In genomic region chr6:37483917-37484785, GRCh38 we compare ENCODE assay signal across 8 cellular contexts. TPM values are rescaled to one million over a fixed set of nuclear protein-coding genes. Genes with fewer than 3 reads are reported as not detected.
DNase-seq lines count a peak whose midpoint lies in the region; ATAC-seq and TF ChIP-seq lines count a peak whose summit lies in the region.

No MANE protein-coding gene starts in this region.

- no peaks in the 10 kb centered on the region for H3K9me3 ChIP-seq in colonic mucosa

- intact Hi-C loops in colonic mucosa (cut with DNase I), result loop anchor here (5.0 kb wide), 1 partner anchor 83 kb away; no protein-coding TSS in a partner anchor

- TF ChIP-seq CTCF in GM13977 (IDR thresholded peaks at IDR 0.05; ENCODE audit: extremely low read depth, insufficient read depth, missing control alignments) (peak; percentile 97), colonic mucosa (IDR thresholded peaks at IDR 0.05) (peak; percentile 67)

- ATAC-seq in memory B cell (ENCODE audit: low read depth), result peak; percentile 96
- no peak for ATAC-seq in HG02763 (IDR thresholded peaks at IDR 0.05; ENCODE audit: unreplicated experiment)

- in situ Hi-C loops in ACHN (cut with HindIII; ENCODE audit: low pct_ligation_motif_present, low pct_unique_long_range_greater_than_20kb, low sequenced_read_pairs) (no loop called here), GM13977 (cut with MboI; ENCODE audit: low pct_unique_long_range_greater_than_20kb, low sequenced_read_pairs, unreplicated experiment) (loop anchor here (10.0 kb wide), 1 partner anchor 211 kb away; the partner anchor contains the start of gene MDGA1)

- H3K36me3 ChIP-seq in colonic mucosa, result no peaks in the 10 kb centered on the region

- no peaks in the 10 kb centered on the region for H3K9me3 Mint-ChIP-seq in memory B cell

- DNase-seq in ACHN, result peak; percentile 48
- peak; percentile 84 for DNase-seq in GM13977 (ENCODE audit: low spot score)
- peak; percentile 16 for DNase-seq in NCI-H146 treated with DMSO at 0.1 percent for 48 hours (lab: John Stamatoyannopoulos, UW; ENCODE audit: unreplicated experiment)
- DNase-seq in activated CD4-positive, alpha-beta T cell treated with anti-CD3 and anti-CD28 coated beads, Interleukin-2, amount 50 U/mL, for 24 hours (ENCODE audit: low read depth in 1 of 2, low spot score in 1 of 2), result peak; percentile 68
- peak; percentile 51 for DNase-seq in colonic mucosa
- DNase-seq in memory B cell (ENCODE audit: low spot score in 2 of 2), result peak; percentile 80 to 85
- DNase-seq in stimulated activated CD8-positive, alpha-beta memory T cell treated with anti-CD3 and anti-CD28 coated beads, Interleukin-4, amount 100 ng/mL, for 48 hours, result peak; percentile 87

- no peak overlapping the region for H3K4me3 ChIP-seq in colonic mucosa

- no peaks in the 10 kb centered on the region for H3K4me1 ChIP-seq in colonic mucosa

- H3K27ac ChIP-seq in colonic mucosa, result no peak overlapping the region

- no peak overlapping the region for H3K27ac Mint-ChIP-seq in memory B cell

- peaks cover 12% of the 10 kb centered on the region for H3K36me3 Mint-ChIP-seq in memory B cell

- H3K27me3 Mint-ChIP-seq in memory B cell, result no peaks in the 10 kb centered on the region

- no peak overlapping the region for H3K9ac ChIP-seq in colonic mucosa (ENCODE audit: low read depth in 2 of 2, low read length in 2 of 2)

- no peak overlapping the region for H3K4me3 Mint-ChIP-seq in memory B cell

- H3K27me3 ChIP-seq in colonic mucosa, result no peaks in the 10 kb centered on the region

- peaks cover 9% of the 10 kb centered on the region for H3K4me1 Mint-ChIP-seq in memory B cell

RNA-seq across cellular contexts. Expression of gene CCDC167, which starts 15.5 kb away (rescaled TPM):
- 10 to 100 TPM; 11.8 to 31.8 TPM for total RNA-seq in colonic mucosa

RNA-seq across cellular contexts. Expression of gene CMTR1, which starts 51.1 kb away (rescaled TPM):
- 10 to 100 TPM; 20.3 to 24.4 TPM for total RNA-seq in colonic mucosa

Comparison
In these comparisons a context has a peak if more than half of its experiments do, and no peak if none do; other contexts are left out.
1. DNase-seq: peak in every context shown above with its lines; median percentile 87 in stimulated activated CD8-positive, alpha-beta memory T cell treated with anti-CD3 and anti-CD28 coated beads, Interleukin-4, amount 100 ng/mL, for 48 hours; 84 in GM13977; 82 in memory B cell; 68 in activated CD4-positive, alpha-beta T cell treated with anti-CD3 and anti-CD28 coated beads, Interleukin-2, amount 50 U/mL, for 24 hours; 51 in colonic mucosa; 48 in ACHN; 16 in NCI-H146 treated with DMSO at 0.1 percent for 48 hours.